18 cellular contexts compared by ENCODE assay signal in the genomic region with DNA sequence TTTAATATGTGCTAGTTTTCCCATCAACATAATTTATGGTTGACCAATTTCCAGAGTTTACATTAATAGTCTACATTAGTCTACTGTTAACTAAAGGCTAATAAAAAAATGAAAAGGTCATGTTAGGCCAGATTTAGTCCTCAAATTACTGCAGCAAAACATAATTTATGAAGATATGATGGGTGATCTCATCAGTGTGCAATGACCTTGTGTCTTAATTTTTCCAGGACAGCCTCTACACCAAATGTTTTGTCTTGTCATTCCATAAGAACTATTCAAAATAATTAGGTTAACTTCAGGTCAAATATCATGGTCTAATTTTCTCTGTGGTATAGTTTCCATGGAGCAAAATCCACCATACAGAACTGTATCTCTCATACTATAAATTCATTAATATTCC.
"Had no signal": no experiment of that assay in that cellular context is flagged by ENCODE, and none has a peak within 500 bp of the region (broad histone marks: within the 10 kb centered on the region; RNA-seq: fewer than 3 reads in every experiment).

No MANE protein-coding gene starts in this region.

- H3K9me3 Mint-ChIP-seq: neural crest cell; T-helper 2 cell treated with Interferon-gamma antibody and Interleukin-4, amounts not matched to agents 5 μg/mL and 100 μg/mL, for 36 hours had no signal

- H3K4me3 Mint-ChIP-seq: activated T-cell treated with anti-CD3 and anti-CD28 coated beads, Interleukin-2, amount 50 U/mL, for 72 hours; dendritic cell treated with granulocyte-macrophage colony-stimulating factor and Interleukin-4, amounts not matched to agents 40 ng/mL and 50 ng/mL, for 4 days; neural crest cell; T-helper 2 cell treated with Interferon-gamma antibody and Interleukin-4, amounts not matched to agents 5 μg/mL and 100 μg/mL, for 36 hours had no signal

- H3K36me3 ChIP-seq: breast epithelium, left ventricle myocardium inferior, upper lobe of right lung had no signal

- H3K4me3 ChIP-seq: breast epithelium, left ventricle myocardium inferior, upper lobe of right lung had no signal

- H3K27me3 ChIP-seq: breast epithelium, upper lobe of right lung had no signal

- ATAC-seq: activated T-cell treated with anti-CD3 and anti-CD28 coated beads, Interleukin-2, amount 50 U/mL, for 72 hours; upper lobe of right lung had no signal

- H3K4me1 ChIP-seq: left ventricle myocardium inferior, upper lobe of right lung had no signal

- H3K9me3 ChIP-seq: breast epithelium, upper lobe of right lung had no signal

- H3K27ac Mint-ChIP-seq: activated T-cell treated with anti-CD3 and anti-CD28 coated beads, Interleukin-2, amount 50 U/mL, for 72 hours; dendritic cell treated with granulocyte-macrophage colony-stimulating factor and Interleukin-4, amounts not matched to agents 40 ng/mL and 50 ng/mL, for 4 days; progenitor cell of endocrine pancreas; T-helper 2 cell treated with Interferon-gamma antibody and Interleukin-4, amounts not matched to agents 5 μg/mL and 100 μg/mL, for 36 hours had no signal

- DNase-seq: activated CD4-positive, alpha-beta T cell treated with anti-CD3 and anti-CD28 coated beads, Interleukin-2, amount 50 U/mL, for 4 hours; activated effector memory CD4-positive, alpha-beta T cell treated with anti-CD3 and anti-CD28 coated beads, Interleukin-2, amount 50 U/mL, for 16 hours; activated naive CD4-positive, alpha-beta T cell treated with anti-CD3 and anti-CD28 coated beads, Interleukin-2, amount 50 U/mL, for 16 hours; activated T-cell treated with anti-CD3 and anti-CD28 coated beads, Interleukin-2, amount 50 U/mL, for 72 hours; effector memory CD4-positive, alpha-beta T cell; left ventricle myocardium inferior; mammary epithelial cell; midbrain; stimulated activated CD4-positive, alpha-beta T cell treated with anti-CD3 and anti-CD28 coated beads, Interleukin-12 subunit alpha, Interleukin-12 subunit beta, amount 100 ng/mL, for 4 hours; stimulated activated CD4-positive, alpha-beta T cell treated with anti-CD3 and anti-CD28 coated beads, Interleukin-1b, Interleukin-23, amount 100 ng/mL, for 48 hours; stimulated activated CD8-positive, alpha-beta memory T cell treated with anti-CD3 and anti-CD28 coated beads, Interleukin-4, amount 100 ng/mL, for 48 hours; stimulated activated naive CD4-positive, alpha-beta T cell; upper lobe of right lung had no signal

- H3K4me1 Mint-ChIP-seq: neural crest cell had no signal

- H3K27me3 Mint-ChIP-seq: dendritic cell treated with granulocyte-macrophage colony-stimulating factor and Interleukin-4, amounts not matched to agents 40 ng/mL and 50 ng/mL, for 4 days; progenitor cell of endocrine pancreas had no signal

- H3K27ac ChIP-seq: breast epithelium, left ventricle myocardium inferior, upper lobe of right lung had no signal
